In the genomic region with DNA sequence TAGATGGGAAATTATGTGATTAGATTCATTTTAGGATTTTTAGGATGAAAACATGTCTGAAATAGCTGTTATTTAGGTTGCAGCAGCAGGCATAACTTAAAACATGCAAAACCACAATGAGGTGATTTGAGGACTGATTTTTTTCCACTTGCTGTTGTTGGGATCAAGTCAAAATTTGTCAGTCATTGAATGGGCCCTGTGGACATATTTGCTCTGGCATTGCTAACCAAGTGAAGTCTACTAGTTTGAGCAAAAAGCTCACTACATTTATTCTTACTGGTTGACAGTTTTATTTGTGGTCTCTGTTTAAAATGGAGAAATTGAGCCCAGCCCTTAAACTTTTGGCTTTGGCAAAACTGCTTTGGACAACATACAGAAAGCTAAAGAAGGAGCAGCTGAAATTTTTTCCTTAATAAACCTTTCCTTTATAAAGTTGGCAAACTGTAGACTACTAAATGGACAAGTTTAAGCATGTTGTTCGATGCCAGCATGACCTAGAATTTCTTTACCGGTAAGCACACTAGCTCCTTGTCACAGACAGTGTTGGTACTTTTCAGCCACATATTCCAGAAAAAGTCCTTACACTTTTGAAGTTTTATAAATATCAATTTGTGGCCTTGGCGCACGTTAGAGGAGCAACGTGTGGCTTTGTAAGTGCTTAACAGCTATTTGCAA, we compare ENCODE assay signal across 18 cellular contexts.
"Had no signal": no experiment of that assay in that cellular context is flagged by ENCODE, and none has a peak within 500 bp of the region (broad histone marks: within the 10 kb centered on the region; RNA-seq: fewer than 3 reads in every experiment).

No MANE protein-coding gene starts in this region.

- DNase-seq: activated CD4-positive, alpha-beta T cell treated with anti-CD3 and anti-CD28 coated beads, Interleukin-2, amount 10 ng/mL, durations not matched to agents 24 days and 14 days; activated CD8-positive, alpha-beta memory T cell treated with anti-CD3 and anti-CD28 coated beads, Interleukin-2, amount 50 U/mL, for 4 hours; activated CD8-positive, alpha-beta T cell treated with anti-CD3 and anti-CD28 coated beads, Interleukin-2, amount 10 ng/mL, durations not matched to agents 7 days and 5 days; activated effector memory CD4-positive, alpha-beta T cell treated with Interleukin-2 at 50 U/mL for 16 hours; activated naive CD4-positive, alpha-beta T cell treated with anti-CD3 and anti-CD28 coated beads, Interleukin-2, amount 50 U/mL, for 16 hours; activated T-cell treated with anti-CD3 and anti-CD28 coated beads, Interleukin-2, amount 50 U/mL, for 4 hours; caudate nucleus; foreskin melanocyte; glutamatergic neuron; hypothalamus; islet precursor cell; lower lobe of right lung; nucleus accumbens; stimulated activated naive CD4-positive, alpha-beta T cell; T1000; thyroid gland had no signal

- H3K27ac ChIP-seq: ascending aorta, lower lobe of right lung, thyroid gland had no signal

- H3K9me3 ChIP-seq: ascending aorta, lower lobe of right lung, thyroid gland had no signal

- H3K4me1 ChIP-seq: ascending aorta, lower lobe of right lung, thyroid gland had no signal

- H3K4me3 ChIP-seq: ascending aorta, lower lobe of right lung, thyroid gland had no signal

- ATAC-seq: activated CD8-positive, alpha-beta T cell treated with anti-CD3 and anti-CD28 coated beads, Interleukin-2, amount 10 ng/mL, durations not matched to agents 7 days and 5 days; activated T-cell treated with anti-CD3 and anti-CD28 coated beads, Interleukin-2, amount 50 U/mL, for 4 hours; lower lobe of right lung; natural killer cell treated with Interleukin-12 subunit alpha and Interleukin-12 subunit beta and Interleukin-15 and Interleukin-18, amount 100 ng/mL, for 72 hours had no signal

- H3K27me3 Mint-ChIP-seq: natural killer cell treated with Interleukin-12 subunit alpha and Interleukin-12 subunit beta and Interleukin-15 and Interleukin-18, amount 100 ng/mL, for 72 hours had no signal

- H3K36me3 ChIP-seq: ascending aorta, lower lobe of right lung, thyroid gland had no signal

- H3K36me3 Mint-ChIP-seq: natural killer cell treated with Interleukin-12 subunit alpha and Interleukin-12 subunit beta and Interleukin-15 and Interleukin-18, amount 100 ng/mL, for 72 hours had no signal

- H3K4me1 Mint-ChIP-seq: activated CD4-positive, alpha-beta T cell treated with anti-CD3 and anti-CD28 coated beads, Interleukin-2, amount 10 ng/mL, durations not matched to agents 24 days and 14 days had no signal

- H3K4me3 Mint-ChIP-seq: activated CD4-positive, alpha-beta T cell treated with anti-CD3 and anti-CD28 coated beads, Interleukin-2, amount 10 ng/mL, durations not matched to agents 24 days and 14 days; activated CD8-positive, alpha-beta T cell treated with anti-CD3 and anti-CD28 coated beads, Interleukin-2, amount 10 ng/mL, durations not matched to agents 7 days and 5 days; activated T-cell treated with anti-CD3 and anti-CD28 coated beads, Interleukin-2, amount 50 U/mL, for 4 hours; natural killer cell treated with Interleukin-12 subunit alpha and Interleukin-12 subunit beta and Interleukin-15 and Interleukin-18, amount 100 ng/mL, for 72 hours had no signal

- H3K27me3 ChIP-seq: ascending aorta, thyroid gland had no signal

- H3K9me3 Mint-ChIP-seq: activated T-cell treated with anti-CD3 and anti-CD28 coated beads, Interleukin-2, amount 50 U/mL, for 4 hours; natural killer cell treated with Interleukin-12 subunit alpha and Interleukin-12 subunit beta and Interleukin-15 and Interleukin-18, amount 100 ng/mL, for 72 hours had no signal

- H3K27ac Mint-ChIP-seq: activated CD4-positive, alpha-beta T cell treated with anti-CD3 and anti-CD28 coated beads, Interleukin-2, amount 10 ng/mL, durations not matched to agents 24 days and 14 days; activated CD8-positive, alpha-beta T cell treated with anti-CD3 and anti-CD28 coated beads, Interleukin-2, amount 10 ng/mL, durations not matched to agents 7 days and 5 days; natural killer cell treated with Interleukin-12 subunit alpha and Interleukin-12 subunit beta and Interleukin-15 and Interleukin-18, amount 100 ng/mL, for 72 hours had no signal
